32 cellular contexts compared by ENCODE assay signal in the genomic region with DNA sequence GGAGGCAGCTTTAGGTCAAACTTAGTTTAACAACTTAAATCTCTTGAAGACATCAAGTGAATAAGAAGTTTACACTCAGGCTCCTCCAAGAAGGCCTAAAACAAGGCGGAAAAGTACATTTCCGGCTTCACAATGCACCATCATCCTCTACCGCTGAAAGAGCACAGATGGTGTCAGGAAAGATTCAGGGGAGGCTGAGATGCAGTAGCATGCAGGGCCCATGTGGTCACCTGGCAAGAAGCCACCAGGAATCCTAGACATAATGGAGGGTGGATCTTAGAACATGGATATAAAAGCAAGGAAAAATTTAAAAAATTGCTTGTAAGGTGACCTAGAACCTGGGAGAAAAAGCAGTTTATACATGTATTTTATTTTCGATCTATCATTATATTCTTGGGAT. TPM values are rescaled to one million over a fixed set of nuclear protein-coding genes. Genes with fewer than 3 reads are reported as not detected.
"Had no signal": no experiment of that assay in that cellular context is flagged by ENCODE, and none has a peak within 500 bp of the region (broad histone marks: within the 10 kb centered on the region; RNA-seq: fewer than 3 reads in every experiment).

No MANE protein-coding gene starts in this region.

- DNase-seq: activated CD4-positive, alpha-beta T cell treated with anti-CD3 and anti-CD28 coated beads for 1 hour; activated effector memory CD4-positive, alpha-beta T cell treated with anti-CD3 and anti-CD28 coated beads, Interleukin-2, amount 50 U/mL, for 16 hours; activated naive CD4-positive, alpha-beta T cell treated with anti-CD3 and anti-CD28 coated beads for 36 hours; activated naive CD8-positive, alpha-beta T cell treated with anti-CD3 and anti-CD28 coated beads for 36 hours; effector CD4-positive, alpha-beta T cell; foreskin keratinocyte; heart left ventricle; hypothalamus; naive B cell; nephron progenitor cell; pancreas; retina; stimulated activated CD4-positive, alpha-beta T cell treated with anti-CD3 and anti-CD28 coated beads, Interleukin-12 subunit alpha, Interleukin-12 subunit beta, amount 100 ng/mL, for 4 hours; stimulated activated CD4-positive, alpha-beta T cell treated with anti-CD3 and anti-CD28 coated beads, Interleukin-4, amount 100 ng/mL, for 1 hour; stimulated activated naive CD8-positive, alpha-beta T cell treated with anti-CD3 and anti-CD28 coated beads, Interleukin-15, Interleukin-2, amounts not matched to agents 100 U/mL and 50 U/mL, for 24 hours; T-helper 2 cell; testis; transverse colon had no signal

- ATAC-seq: foreskin keratinocyte; heart left ventricle; pancreas; sciatic nerve; stimulated activated naive CD8-positive, alpha-beta T cell treated with anti-CD3 and anti-CD28 coated beads, Interleukin-15, Interleukin-2, amounts not matched to agents 100 U/mL and 50 U/mL, for 24 hours; WTC11 had no signal

- H3K27me3 ChIP-seq: ascending aorta, brain microvascular endothelial cell, esophagus muscularis mucosa, foreskin keratinocyte, neutrophil, pancreas, testis, transverse colon had no signal

- H3K9me3 ChIP-seq: ascending aorta, esophagus muscularis mucosa, heart left ventricle, neutrophil, pancreas, prostate gland, testis, transverse colon had no signal

- H3K4me1 ChIP-seq: ascending aorta, esophagus muscularis mucosa, foreskin keratinocyte, heart left ventricle, pancreas, prostate gland, testis, transverse colon had no signal

- H3K36me3 ChIP-seq: ascending aorta, brain microvascular endothelial cell, esophagus muscularis mucosa, heart left ventricle, neutrophil, pancreas, prostate gland, transverse colon had no signal

- H3K4me3 ChIP-seq: ascending aorta, esophagus muscularis mucosa, heart left ventricle, pancreas, prostate gland, skin epidermis, testis, transverse colon had no signal

- H3K27ac ChIP-seq: ascending aorta, brain microvascular endothelial cell, esophagus muscularis mucosa, foreskin keratinocyte, heart left ventricle, neutrophil, pancreas, prostate gland, skin epidermis, testis, transverse colon had no signal

RNA-seq across cellular contexts. Expression of gene OTOL1, which starts 21.9 kb away (rescaled TPM):
- total RNA-seq: activated naive CD4-positive, alpha-beta T cell treated with anti-CD3 and anti-CD28 coated beads for 36 hours; activated naive CD8-positive, alpha-beta T cell treated with anti-CD3 and anti-CD28 coated beads for 36 hours; activated T-helper 1 cell treated with anti-CD3 and anti-CD28 coated beads, Interleukin-12 subunit alpha, Interleukin-12 subunit beta, Interleukin-2, Interleukin-4 antibody, amounts not matched to agents 30 ng/mL and 10 ng/mL and 1 ng/mL, durations not matched to agents 14 hours and 24 hours and 36 hours; ascending aorta; cardiac septum; esophagus muscularis mucosa; foreskin keratinocyte; heart left ventricle; kidney epithelial cell; lower leg skin; mesothelial cell of epicardium; pancreas; prostate gland; sciatic nerve; testis; transverse colon; urinary bladder; WTC11 had no signal
- polyA plus RNA-seq: foreskin keratinocyte, heart left ventricle, pancreas, urinary bladder had no signal
